ENCODE assay signal across 19 cellular contexts in genomic region chr19:5115771-5116202, GRCh38.
DNase-seq lines count a peak whose midpoint lies in the region; ATAC-seq and TF ChIP-seq lines count a peak whose summit lies in the region.
"Had no signal": no experiment of that assay in that cellular context is flagged by ENCODE, and none has a peak within 500 bp of the region (broad histone marks: within the 10 kb centered on the region; RNA-seq: fewer than 3 reads in every experiment).

No MANE protein-coding gene starts in this region.

- no peaks in the 10 kb centered on the region for H3K27me3 ChIP-seq in right lobe of liver
- H3K27me3 ChIP-seq: MG63, upper lobe of left lung had no signal

- TF ChIP-seq CTCF in choroid plexus epithelial cell (conservative IDR thresholded peaks at IDR 0.05; ENCODE audit: low read depth, low read length) (no peak), right lobe of liver (IDR thresholded peaks at IDR 0.05) (no peak), RWPE1 (conservative IDR thresholded peaks at IDR 0.05; ENCODE audit: low read depth) (no peak)

- ATAC-seq in left cardiac atrium (peak; percentile 31 to 43), Right ventricle myocardium superior (ENCODE audit: poor library complexity) (no peak), right lobe of liver (peak; percentile 47 to 68 (median 60))
- ATAC-seq: lower lobe of right lung had no signal

- DNase-seq in left cardiac atrium (peak; percentile 56), Right ventricle myocardium superior (no peak), choroid plexus epithelial cell (ENCODE audit: low read depth) (peak; percentile 69), right lobe of liver (peak in 1 of 3 donors; percentile 63), stromal cell of bone marrow (ENCODE audit: low read depth) (peak; percentile 41), NCI-H748 (lab: John Stamatoyannopoulos, UW; ENCODE audit: unreplicated experiment) (no peak), midbrain (lab: John Stamatoyannopoulos, UW) (no peak), RWPE1 (ENCODE audit: low spot score) (no peak)
- DNase-seq: activated CD4-positive, alpha-beta T cell treated with anti-CD3 and anti-CD28 coated beads for 48 hours; activated T-cell treated with anti-CD3 and anti-CD28 coated beads, Interleukin-2, amount 50 U/mL, for 1 hour; CD4-positive, alpha-beta T cell; central memory CD4-positive, alpha-beta T cell; effector CD8-positive, alpha-beta T cell; lower lobe of right lung; MG63; NCI-H187 treated with DMSO at 0.1 percent for 48 hours; T1000 had no signal

- POLR2A ChIA-PET in RWPE1 (lab: Yijun Ruan, JAX; ENCODE audit: low non-redundant PET), result no interaction called here

- CTCF ChIA-PET in RWPE1 (lab: Yijun Ruan, JAX), result interaction anchor here (0.8 kb wide), 1 partner anchor 9 kb away, joined by 4 read pairs; no protein-coding TSS in a partner anchor

- TF ChIP-seq POLR2A in right lobe of liver (IDR thresholded peaks at IDR 0.05), result no peak

- no peaks in the 10 kb centered on the region for H3K9me3 ChIP-seq in right lobe of liver
- H3K9me3 ChIP-seq: lower lobe of right lung, MG63, upper lobe of left lung had no signal

- H3K4me1 ChIP-seq in right lobe of liver, result peaks cover 0 to 21% (median 10%) of the 10 kb centered on the region in 4 donors
- H3K4me1 ChIP-seq: lower lobe of right lung, upper lobe of left lung had no signal

- WGBS in right lobe of liver (ENCODE audit: insufficient coverage, low coverage, low lambda C conversion rate, missing lambda C conversion rate), result 38% methylated on average over 5 of the region's 6 CpGs

- no peak overlapping the region for H3K4me3 ChIP-seq in choroid plexus epithelial cell (ENCODE audit: low read depth, low read length)
- H3K4me3 ChIP-seq in right lobe of liver, result no peak overlapping the region
- H3K4me3 ChIP-seq: lower lobe of right lung, MG63, skin epidermis, upper lobe of left lung had no signal

- H3K27ac ChIP-seq in right lobe of liver (peak overlapping the region; percentile 36 to 54 (median 45)), RWPE1 (no peak overlapping the region)
- H3K27ac ChIP-seq: lower lobe of right lung, upper lobe of left lung had no signal

- intact Hi-C loops in left cardiac atrium (cut with DNase I) (no loop called here), Right ventricle myocardium superior (cut with DNase I) (no loop called here), right lobe of liver (cut with DNase I) (no loop called here)

- H3K36me3 ChIP-seq in right lobe of liver, result peaks cover 0 to 15% (median 0%) of the 10 kb centered on the region in 4 donors
- H3K36me3 ChIP-seq: MG63 had no signal

Comparison
In these comparisons a context has a peak if more than half of its experiments do, and no peak if none do; other contexts are left out.
1. DNase-seq: peak in left cardiac atrium (single experiment), choroid plexus epithelial cell (single experiment) and stromal cell of bone marrow (single experiment); none in Right ventricle myocardium superior (single experiment), NCI-H748 (single experiment), midbrain (single experiment) and RWPE1 (single experiment).